10 cellular contexts compared by ENCODE assay signal in genomic region chr11:27233654-27234042, GRCh38.
DNase-seq lines count a peak whose midpoint lies in the region; ATAC-seq and TF ChIP-seq lines count a peak whose summit lies in the region.
"Had no signal": no experiment of that assay in that cellular context is flagged by ENCODE, and none has a peak within 500 bp of the region (broad histone marks: within the 10 kb centered on the region; RNA-seq: fewer than 3 reads in every experiment).

No MANE protein-coding gene starts in this region.

- no peak overlapping the region for H3K27ac Mint-ChIP-seq in activated T-helper 17 cell treated with anti-CD3 and anti-CD28 coated beads, Interleukin-2, amount 50 U/mL, for 72 hours

- H3K9me3 Mint-ChIP-seq in activated T-helper 17 cell treated with anti-CD3 and anti-CD28 coated beads, Interleukin-2, amount 50 U/mL, for 72 hours: no peaks in the 10 kb centered on the region

- intact Hi-C loops in Right ventricle myocardium inferior (cut with DNase I): no loop called here

- peaks cover 11% of the 10 kb centered on the region for H3K4me1 ChIP-seq in cardiac muscle cell (ENCODE audit: low read depth)
- H3K4me1 ChIP-seq: BLaER1 had no signal

- DNase-seq in cardiac muscle cell (ENCODE audit: low read depth in 1 of 2, low spot score in 1 of 2) (no peak), Right ventricle myocardium inferior (ENCODE audit: missing footprints) (no peak), cerebellum (ENCODE audit: low spot score) (peak; percentile 81), middle frontal gyrus (ENCODE audit: extremely low spot score, low spot score) (no peak), 8988T (no peak)
- DNase-seq: effector CD8-positive, alpha-beta T cell had no signal

- no peaks in the 10 kb centered on the region for H3K4me1 Mint-ChIP-seq in activated T-helper 17 cell treated with anti-CD3 and anti-CD28 coated beads, Interleukin-2, amount 50 U/mL, for 72 hours

- H3K9me3 ChIP-seq in cardiac muscle cell (ENCODE audit: low read depth): no peaks in the 10 kb centered on the region
- H3K9me3 ChIP-seq: BLaER1 had no signal

- H3K27me3 Mint-ChIP-seq in activated T-helper 17 cell treated with anti-CD3 and anti-CD28 coated beads, Interleukin-2, amount 50 U/mL, for 72 hours: peaks cover 7% of the 10 kb centered on the region

- H3K4me3 Mint-ChIP-seq in activated T-helper 17 cell treated with anti-CD3 and anti-CD28 coated beads, Interleukin-2, amount 50 U/mL, for 72 hours: no peak overlapping the region

- H3K27me3 ChIP-seq in cardiac muscle cell: no peaks in the 10 kb centered on the region
- H3K27me3 ChIP-seq: BLaER1 had no signal

- no peak overlapping the region for H3K4me3 ChIP-seq in cardiac muscle cell
- H3K4me3 ChIP-seq: BLaER1 had no signal

- no peak for TF ChIP-seq CTCF in cardiac muscle cell (IDR thresholded peaks at IDR 0.05; ENCODE audit: low read depth, low read length)

- peak overlapping the region; percentile 68 for H3K27ac ChIP-seq in cardiac muscle cell
- H3K27ac ChIP-seq: BLaER1 had no signal

- no peaks in the 10 kb centered on the region for H3K36me3 Mint-ChIP-seq in activated T-helper 17 cell treated with anti-CD3 and anti-CD28 coated beads, Interleukin-2, amount 50 U/mL, for 72 hours (ENCODE audit: low read depth)

- H3K36me3 ChIP-seq in cardiac muscle cell: no peaks in the 10 kb centered on the region
- H3K36me3 ChIP-seq: BLaER1 had no signal

- ATAC-seq in Right ventricle myocardium inferior (no peak), HG03196 (IDR thresholded peaks at IDR 0.05; ENCODE audit: unreplicated experiment) (peak; percentile 17), HG02970 (IDR thresholded peaks at IDR 0.05; ENCODE audit: low FRiP score, unreplicated experiment) (no peak)
- no peak for ATAC-seq in activated T-helper 17 cell treated with anti-CD3 and anti-CD28 coated beads, Interleukin-2, amount 50 U/mL, for 72 hours (replicated peaks)
